ENCODE assay signal across 14 cellular contexts in the genomic region with DNA sequence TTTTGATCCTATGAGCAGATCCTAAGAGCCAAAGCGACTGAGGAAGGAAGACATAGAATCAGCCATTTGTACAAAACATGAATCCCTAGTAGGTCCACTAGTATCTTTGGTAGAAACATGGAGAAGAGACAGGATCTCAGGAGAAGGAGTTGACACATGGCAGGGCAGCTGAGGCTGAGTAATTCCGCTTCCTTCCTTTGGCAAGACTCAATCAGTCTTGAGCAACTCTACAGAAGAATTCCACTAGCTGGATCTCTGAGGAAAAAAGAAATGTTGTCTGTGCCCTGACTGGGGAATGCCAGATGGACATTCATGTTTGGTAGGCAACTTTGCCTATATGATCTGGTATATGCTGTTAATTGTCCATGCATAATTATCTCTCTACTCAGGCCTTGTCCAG. TPM values are rescaled to one million over a fixed set of nuclear protein-coding genes. Genes with fewer than 3 reads are reported as not detected.
DNase-seq lines count a peak whose midpoint lies in the region; ATAC-seq and TF ChIP-seq lines count a peak whose summit lies in the region.
"Had no signal": no experiment of that assay in that cellular context is flagged by ENCODE, and none has a peak within 500 bp of the region (broad histone marks: within the 10 kb centered on the region; RNA-seq: fewer than 3 reads in every experiment).

No MANE protein-coding gene starts in this region.

- no peak overlapping the region for H3K27ac Mint-ChIP-seq in activated naive CD4-positive, alpha-beta T cell treated with anti-CD3 and anti-CD28 coated beads, Interleukin-2, amount 50 U/mL, for 72 hours
- H3K27ac Mint-ChIP-seq: CD8-positive, alpha-beta memory T cell; HFFc6 had no signal

- H3K4me3 ChIP-seq in epithelial cell of esophagus (ENCODE audit: low read length) (no peak overlapping the region), fibroblast of the aortic adventitia (ENCODE audit: low read depth, low read length) (no peak overlapping the region)
- H3K4me3 ChIP-seq: A549, HAP-1, K562 had no signal

- no peaks in the 10 kb centered on the region for H3K36me3 Mint-ChIP-seq in activated naive CD4-positive, alpha-beta T cell treated with anti-CD3 and anti-CD28 coated beads, Interleukin-2, amount 50 U/mL, for 72 hours

- ATAC-seq in activated naive CD4-positive, alpha-beta T cell treated with anti-CD3 and anti-CD28 coated beads, Interleukin-2, amount 50 U/mL, for 72 hours = no peak
- ATAC-seq in GM21381 (IDR thresholded peaks at IDR 0.05; ENCODE audit: unreplicated experiment) = no peak
- ATAC-seq: A549, K562 had no signal

- peaks cover 0 to 5% of the 10 kb centered on the region in 2 donors for H3K9me3 Mint-ChIP-seq in activated naive CD4-positive, alpha-beta T cell treated with anti-CD3 and anti-CD28 coated beads, Interleukin-2, amount 50 U/mL, for 72 hours

- peak; percentile 20 for DNase-seq in HCEC 1CT
- DNase-seq in epithelial cell of esophagus (ENCODE audit: low read depth) = peak; percentile 17
- DNase-seq in fibroblast of the aortic adventitia (ENCODE audit: low read depth) = peak; percentile 3
- DNase-seq in stromal cell of bone marrow (ENCODE audit: low read depth) = peak; percentile 6
- DNase-seq in NK-92 treated with Interleukin-12 subunit alpha and Interleukin-12 subunit beta, amount 100 ng/mL, for 24 hours (lab: John Stamatoyannopoulos, UW) = no peak
- DNase-seq in activated naive CD4-positive, alpha-beta T cell treated with anti-CD3 and anti-CD28 coated beads, Interleukin-2, amount 50 U/mL, for 72 hours (ENCODE audit: low spot score in 2 of 2) = no peak
- DNase-seq: Caco-2; CD8-positive, alpha-beta memory T cell; GF-D8; HFFc6 had no signal

- TF ChIP-seq CTCF in epithelial cell of esophagus (IDR thresholded peaks at IDR 0.05; ENCODE audit: insufficient read depth, low read depth, low read length, missing control alignments) (no peak), fibroblast of the aortic adventitia (IDR thresholded peaks at IDR 0.05; ENCODE audit: insufficient read depth, low read length) (no peak)

RNA-seq across cellular contexts. Expression of a gene that starts 35.3 kb away (rescaled TPM):
- total RNA-seq in fibroblast of the aortic adventitia (ENCODE audit: low replicate concordance) = 2.7 and 3.4 TPM in 2 replicates
- total RNA-seq in activated naive CD4-positive, alpha-beta T cell treated with anti-CD3 and anti-CD28 coated beads, Interleukin-2, amount 50 U/mL, for 72 hours = 1 to 10 TPM in 1 of 2 donors, under 1 TPM in 1; 0.16 to 1.3 TPM
- total RNA-seq: Caco-2 had no signal

Comparison
In these comparisons a context has a peak if more than half of its experiments do, and no peak if none do; other contexts are left out.
1. DNase-seq: peak in HCEC 1CT (single experiment), epithelial cell of esophagus (single experiment), fibroblast of the aortic adventitia (single experiment) and stromal cell of bone marrow (single experiment); none in NK-92 treated with Interleukin-12 subunit alpha and Interleukin-12 subunit beta, amount 100 ng/mL, for 24 hours (single experiment) and activated naive CD4-positive, alpha-beta T cell treated with anti-CD3 and anti-CD28 coated beads, Interleukin-2, amount 50 U/mL, for 72 hours (0 of 2).